Comparison of ENCODE assay signal across 8 cellular contexts in genomic region chr5:132495063-132495671, GRCh38.
DNase-seq lines count a peak whose midpoint lies in the region; TF ChIP-seq lines count a peak whose summit lies in the region.

No MANE protein-coding gene starts in this region.

- H2AFZ ChIP-seq in OCI-LY1 (ENCODE audit: low read length), result 0 out of 2 replicates have a peak overlapping the region, but pooled peaks have one; percentile 26

- H3K4me2 ChIP-seq in OCI-LY1 (ENCODE audit: low read length), result peak overlapping the region; percentile 91

- H3K4me3 ChIP-seq in AG09309 (ENCODE audit: control insufficient read depth, low read depth, low read length) (peak overlapping the region; percentile 65), OCI-LY1 (ENCODE audit: low read depth, low read length, poor library complexity, severe bottlenecking) (peak overlapping the region; percentile 85), duodenal mucosa (ENCODE audit: low read depth in 1 of 2, low read length in 2 of 2) (peak overlapping the region; percentile 75 to 87)

- H3K9me3 ChIP-seq in OCI-LY1 (ENCODE audit: low read length), result no peaks in the 10 kb centered on the region
- no peaks in the 10 kb centered on the region for H3K9me3 ChIP-seq in duodenal mucosa (ENCODE audit: control insufficient read depth in 1 of 2, low read length in 2 of 2)

- H3K27ac ChIP-seq in OCI-LY1 (ENCODE audit: low read depth, low read length, poor library complexity, severe bottlenecking), result peak overlapping the region; percentile 41
- H3K27ac ChIP-seq in duodenal mucosa (ENCODE audit: low read depth, low read length), result peak overlapping the region; percentile 96

- no peak for TF ChIP-seq CTCF in AG09309 (IDR thresholded peaks at IDR 0.05; ENCODE audit: control insufficient read depth, insufficient read depth, low read depth, low read length, missing control alignments)
- TF ChIP-seq CTCF in OCI-LY1 (IDR thresholded peaks at IDR 0.05; ENCODE audit: low read length), result no peak
- no peak for TF ChIP-seq CTCF in nephron (IDR thresholded peaks at IDR 0.05; ENCODE audit: unreplicated experiment in 3 of 3)

- H3K9ac ChIP-seq in OCI-LY1 (ENCODE audit: low read length), result peak overlapping the region; percentile 82
- H3K9ac ChIP-seq in duodenal mucosa (ENCODE audit: low read depth in 1 of 2, low read length in 2 of 2), result peak overlapping the region; percentile 73 to 82

- H3K36me3 ChIP-seq in OCI-LY1 (ENCODE audit: insufficient read depth, low read length) (no peaks in the 10 kb centered on the region), duodenal mucosa (ENCODE audit: control insufficient read depth in 1 of 2, insufficient read depth in 2 of 2, low read length in 2 of 2) (no peaks in the 10 kb centered on the region)

- H3K4me1 Mint-ChIP-seq in nephron, result peaks cover 19% of the 10 kb centered on the region

- DNase-seq in AG09309 (ENCODE audit: low read depth) (no peak), T1000 (lab: John Stamatoyannopoulos, UW) (no peak), HPDE6-E6E7 (ENCODE audit: extremely low spot score) (no peak), NCI-H187 (lab: John Stamatoyannopoulos, UW) (no peak)
- DNase-seq in stimulated activated CD4-positive, alpha-beta T cell treated with anti-CD3 and anti-CD28 coated beads, Interleukin-2, amount 100 ng/mL, for 48 hours, result no peak

- H3K36me3 Mint-ChIP-seq in nephron (ENCODE audit: low read depth), result no peaks in the 10 kb centered on the region

- H3K9me3 Mint-ChIP-seq in nephron, result no peaks in the 10 kb centered on the region

- no peaks in the 10 kb centered on the region for H3K9me2 ChIP-seq in OCI-LY1 (ENCODE audit: low read depth, low read length)

- H3K4me1 ChIP-seq in OCI-LY1 (ENCODE audit: insufficient read depth, low read length, severe bottlenecking), result peaks cover 25% of the 10 kb centered on the region
- H3K4me1 ChIP-seq in duodenal mucosa (ENCODE audit: control insufficient read depth in 1 of 2, insufficient read depth in 2 of 2, low read length in 2 of 2), result peaks cover 54 to 71% of the 10 kb centered on the region in 2 donors

- peak overlapping the region; percentile 86 to 87 (median 86) for H3K4me3 Mint-ChIP-seq in nephron

- H4K20me1 ChIP-seq in OCI-LY1 (ENCODE audit: insufficient read depth, low read length), result no peaks in the 10 kb centered on the region

- H3K79me2 ChIP-seq in OCI-LY1 (ENCODE audit: insufficient read depth, low read length), result no peaks in the 10 kb centered on the region

- H3K27ac Mint-ChIP-seq in nephron, result peak overlapping the region; percentile 97 to 99 (median 98)

- peaks cover 6% of the 10 kb centered on the region; the same call in 1 of the 2 replicates for H3F3A ChIP-seq in OCI-LY1 (ENCODE audit: insufficient read depth, low read length)

- no peaks in the 10 kb centered on the region for H3K27me3 ChIP-seq in OCI-LY1 (ENCODE audit: insufficient read depth, low read length)
- H3K27me3 ChIP-seq in duodenal mucosa (ENCODE audit: control insufficient read depth in 1 of 2, insufficient read depth in 2 of 2, low read length in 2 of 2), result no peaks in the 10 kb centered on the region

- peaks cover 17% of the 10 kb centered on the region for H3K27me3 Mint-ChIP-seq in nephron (ENCODE audit: low read depth)
